Comparison of ENCODE assay signal across 8 cellular contexts in the genomic region with DNA sequence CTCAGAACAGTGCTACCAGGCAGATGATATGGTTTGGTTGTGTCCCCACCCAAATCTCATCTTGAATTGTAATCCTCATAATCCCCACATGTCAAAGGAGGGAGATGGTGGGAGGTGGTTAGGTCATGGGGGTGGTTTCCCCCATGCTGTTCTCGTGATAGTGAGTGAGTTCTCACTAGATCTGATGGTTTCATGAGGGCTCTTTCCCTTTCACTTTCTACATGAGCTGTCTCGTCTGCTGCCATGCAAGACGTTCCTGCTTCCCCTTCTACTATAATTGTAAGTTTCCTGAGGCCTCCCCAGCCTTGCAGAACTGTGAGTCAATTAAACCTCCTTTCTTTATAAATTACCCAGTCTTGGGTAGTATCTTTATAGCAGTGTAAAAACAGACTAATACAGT. TPM values are rescaled to one million over a fixed set of nuclear protein-coding genes. Genes with fewer than 3 reads are reported as not detected.
DNase-seq lines count a peak whose midpoint lies in the region; ATAC-seq and TF ChIP-seq lines count a peak whose summit lies in the region.
"Not testable (repeated sequence)": the region's sequence is repeated elsewhere in the genome, so short reads cannot be mapped to it uniquely, and the experiment has no call there.

No MANE protein-coding gene starts in this region.

- DNase-seq in activated B cell treated with CpG ODN at 0.5 μM for 24 hours = not testable (repeated sequence)
- DNase-seq in stimulated activated CD4-positive, alpha-beta T cell treated with anti-CD3 and anti-CD28 coated beads, Interleukin-4, amount 100 ng/mL, for 4 hours = peak; percentile 0 to 4

- not testable (repeated sequence) for TF ChIP-seq CTCF in activated B cell treated with CpG ODN at 0.5 μM for 24 hours (IDR thresholded peaks at IDR 0.05)

- not testable (repeated sequence) for H3K36me3 Mint-ChIP-seq in IgD-negative memory B cell; activated B cell treated with CpG ODN at 0.5 μM for 24 hours (ENCODE audit: low read depth); activated naive CD4-positive, alpha-beta T cell treated with anti-CD3 and anti-CD28 coated beads, Interleukin-2, amount 50 U/mL, for 24 hours

- POLR2A ChIA-PET in activated B cell treated with CpG ODN at 0.5 μM for 24 hours (lab: Charles Lee) = not testable (repeated sequence)

- not testable (repeated sequence) for H3K27me3 Mint-ChIP-seq in IgD-negative memory B cell; activated B cell treated with CpG ODN at 0.5 μM for 24 hours; activated naive CD4-positive, alpha-beta T cell treated with anti-CD3 and anti-CD28 coated beads, Interleukin-2, amount 50 U/mL, for 24 hours

- peak overlapping the region in 1 of 4 donors; percentile 70 for H3K4me3 Mint-ChIP-seq in IgD-negative memory B cell
- not testable (repeated sequence) for H3K4me3 Mint-ChIP-seq in activated B cell treated with CpG ODN at 0.5 μM for 24 hours; activated naive CD4-positive, alpha-beta T cell treated with anti-CD3 and anti-CD28 coated beads, Interleukin-2, amount 50 U/mL, for 24 hours

- H3K27ac Mint-ChIP-seq in IgD-negative memory B cell (peak overlapping the region in 2 of 3 donors; percentile 30 to 76), activated B cell treated with CpG ODN at 0.5 μM for 24 hours (peak overlapping the region; percentile 38)
- peak overlapping the region; percentile 73 for H3K27ac Mint-ChIP-seq in activated naive CD4-positive, alpha-beta T cell treated with anti-CD3 and anti-CD28 coated beads, Interleukin-2, amount 50 U/mL, for 24 hours

- intact Hi-C loops in activated B cell treated with CpG ODN at 0.5 μM for 24 hours (cut with micrococcal nuclease) = not testable (repeated sequence)

- CTCF ChIA-PET in activated B cell treated with CpG ODN at 0.5 μM for 24 hours (lab: Charles Lee) = not testable (repeated sequence)

- peaks cover 5 to 14% (median 6%) of the 10 kb centered on the region in 3 donors for H3K4me1 Mint-ChIP-seq in IgD-negative memory B cell
- H3K4me1 Mint-ChIP-seq in activated B cell treated with CpG ODN at 0.5 μM for 24 hours = not testable (repeated sequence)
- H3K4me1 Mint-ChIP-seq in activated naive CD4-positive, alpha-beta T cell treated with anti-CD3 and anti-CD28 coated beads, Interleukin-2, amount 50 U/mL, for 24 hours = peaks cover 16% of the 10 kb centered on the region

- ATAC-seq in GM18498 (IDR thresholded peaks at IDR 0.05; ENCODE audit: unreplicated experiment) (peak; percentile 63), GM19395 (IDR thresholded peaks at IDR 0.05; ENCODE audit: unreplicated experiment) (peak; percentile 78), HG02571 (IDR thresholded peaks at IDR 0.05; ENCODE audit: unreplicated experiment) (peak; percentile 77), HG03095 (IDR thresholded peaks at IDR 0.05; ENCODE audit: unreplicated experiment) (peak; percentile 70), activated B cell treated with CpG ODN at 0.5 μM for 24 hours (ENCODE audit: low read depth) (peak; percentile 82)

- H3K9me3 Mint-ChIP-seq in IgD-negative memory B cell, activated B cell treated with CpG ODN at 0.5 μM for 24 hours: not testable (repeated sequence)
- peaks cover 11% of the 10 kb centered on the region for H3K9me3 Mint-ChIP-seq in activated naive CD4-positive, alpha-beta T cell treated with anti-CD3 and anti-CD28 coated beads, Interleukin-2, amount 50 U/mL, for 24 hours

RNA-seq across cellular contexts. Expression of a gene that starts 42.9 kb away (rescaled TPM):
- 51.6 TPM for polyA plus RNA-seq in IgD-negative memory B cell
- 33.1 and 33.6 TPM in 2 replicates for total RNA-seq in activated B cell treated with CpG ODN at 0.5 μM for 24 hours
